1 cellular context compared by ENCODE assay signal in the genomic region with DNA sequence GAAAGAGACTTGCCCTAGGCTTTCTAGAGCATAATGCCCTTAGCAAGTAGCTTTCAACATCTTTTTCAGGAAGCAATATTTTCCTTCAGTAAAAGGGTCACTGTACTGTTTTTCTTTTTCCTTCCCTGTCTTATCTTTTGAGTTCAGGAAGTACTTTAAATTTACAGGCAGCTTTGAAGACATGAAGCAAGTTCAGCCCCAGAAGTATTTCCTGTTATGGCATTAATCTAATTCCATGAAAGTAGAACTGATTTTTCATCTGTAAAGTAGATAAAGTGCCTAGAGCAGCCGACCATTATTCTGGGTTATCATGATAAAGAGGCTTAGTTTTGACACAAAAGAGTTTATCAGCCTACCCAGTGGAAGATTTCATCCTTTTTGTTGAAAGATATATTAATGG.
A peak's percentile ranks its signal among the peaks of the same experiment; 100 is the strongest.
TF ChIP-seq lines count a peak whose summit lies in the region.

No MANE protein-coding gene starts in this region.

TF ChIP-seq in SK-N-SH, 30 proteins besides CTCF, POLR2A, EP300 and RAD21 (continued from another document):
- TF ChIP-seq, protein P1, sequence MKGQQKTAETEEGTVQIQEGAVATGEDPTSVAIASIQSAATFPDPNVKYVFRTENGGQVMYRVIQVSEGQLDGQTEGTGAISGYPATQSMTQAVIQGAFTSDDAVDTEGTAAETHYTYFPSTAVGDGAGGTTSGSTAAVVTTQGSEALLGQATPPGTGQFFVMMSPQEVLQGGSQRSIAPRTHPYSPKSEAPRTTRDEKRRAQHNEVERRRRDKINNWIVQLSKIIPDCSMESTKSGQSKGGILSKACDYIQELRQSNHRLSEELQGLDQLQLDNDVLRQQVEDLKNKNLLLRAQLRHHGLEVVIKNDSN (IDR thresholded peaks at IDR 0.05; ENCODE audit: borderline replicate concordance, low read depth): no peak
- no peak for TF ChIP-seq RXRA (IDR thresholded peaks at IDR 0.05; ENCODE audit: borderline replicate concordance, low read depth)
- TF ChIP-seq EZH2phosphoT487 (IDR thresholded peaks at IDR 0.05; ENCODE audit: borderline replicate concordance, low read depth): no peak
- TF ChIP-seq, protein P2, sequence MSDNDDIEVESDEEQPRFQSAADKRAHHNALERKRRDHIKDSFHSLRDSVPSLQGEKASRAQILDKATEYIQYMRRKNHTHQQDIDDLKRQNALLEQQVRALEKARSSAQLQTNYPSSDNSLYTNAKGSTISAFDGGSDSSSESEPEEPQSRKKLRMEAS (IDR thresholded peaks at IDR 0.05; ENCODE audit: low read depth): no peak
- peak; percentile 41; the same call in 1 of the 2 replicates for TF ChIP-seq MXI1 (IDR thresholded peaks at IDR 0.05; ENCODE audit: low read depth, low read length)
- TF ChIP-seq NFIC (IDR thresholded peaks at IDR 0.05; ENCODE audit: borderline replicate concordance): no peak
- TF ChIP-seq RCOR1 (IDR thresholded peaks at IDR 0.05; ENCODE audit: low read length): peak; percentile 75; the same call in 1 of the 2 replicates
- no peak for TF ChIP-seq FOSL2 (IDR thresholded peaks at IDR 0.05; ENCODE audit: borderline replicate concordance, low read depth)
- TF ChIP-seq ELF1 (IDR thresholded peaks at IDR 0.05): no peak
- no peak for TF ChIP-seq YY1 (IDR thresholded peaks at IDR 0.05; ENCODE audit: low read depth)
- peak; percentile 47; the same call in 1 of the 2 replicates for TF ChIP-seq FOXJ3 (CRISPR knock-in tag; IDR thresholded peaks at IDR 0.05)
- TF ChIP-seq JUND (IDR thresholded peaks at IDR 0.05): peak; percentile 7; the same call in 1 of the 2 replicates
- TF ChIP-seq CHD2 (IDR thresholded peaks at IDR 0.05; ENCODE audit: low read length, partially characterized antibody): peak; percentile 57
- TF ChIP-seq, protein P3, sequence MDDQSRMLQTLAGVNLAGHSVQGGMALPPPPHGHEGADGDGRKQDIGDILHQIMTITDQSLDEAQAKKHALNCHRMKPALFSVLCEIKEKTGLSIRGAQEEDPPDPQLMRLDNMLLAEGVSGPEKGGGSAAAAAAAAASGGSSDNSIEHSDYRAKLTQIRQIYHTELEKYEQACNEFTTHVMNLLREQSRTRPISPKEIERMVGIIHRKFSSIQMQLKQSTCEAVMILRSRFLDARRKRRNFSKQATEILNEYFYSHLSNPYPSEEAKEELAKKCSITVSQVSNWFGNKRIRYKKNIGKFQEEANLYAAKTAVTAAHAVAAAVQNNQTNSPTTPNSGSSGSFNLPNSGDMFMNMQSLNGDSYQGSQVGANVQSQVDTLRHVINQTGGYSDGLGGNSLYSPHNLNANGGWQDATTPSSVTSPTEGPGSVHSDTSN (IDR thresholded peaks at IDR 0.05): 0 out of 2 replicates have a peak, but pooled peaks have one; percentile 27
- peak; percentile 78 for TF ChIP-seq GATA2 (CRISPR knock-in tag; IDR thresholded peaks at IDR 0.05)
- TF ChIP-seq, protein P4, sequence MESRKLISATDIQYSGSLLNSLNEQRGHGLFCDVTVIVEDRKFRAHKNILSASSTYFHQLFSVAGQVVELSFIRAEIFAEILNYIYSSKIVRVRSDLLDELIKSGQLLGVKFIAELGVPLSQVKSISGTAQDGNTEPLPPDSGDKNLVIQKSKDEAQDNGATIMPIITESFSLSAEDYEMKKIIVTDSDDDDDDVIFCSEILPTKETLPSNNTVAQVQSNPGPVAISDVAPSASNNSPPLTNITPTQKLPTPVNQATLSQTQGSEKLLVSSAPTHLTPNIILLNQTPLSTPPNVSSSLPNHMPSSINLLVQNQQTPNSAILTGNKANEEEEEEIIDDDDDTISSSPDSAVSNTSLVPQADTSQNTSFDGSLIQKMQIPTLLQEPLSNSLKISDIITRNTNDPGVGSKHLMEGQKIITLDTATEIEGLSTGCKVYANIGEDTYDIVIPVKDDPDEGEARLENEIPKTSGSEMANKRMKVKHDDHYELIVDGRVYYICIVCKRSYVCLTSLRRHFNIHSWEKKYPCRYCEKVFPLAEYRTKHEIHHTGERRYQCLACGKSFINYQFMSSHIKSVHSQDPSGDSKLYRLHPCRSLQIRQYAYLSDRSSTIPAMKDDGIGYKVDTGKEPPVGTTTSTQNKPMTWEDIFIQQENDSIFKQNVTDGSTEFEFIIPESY (IDR thresholded peaks at IDR 0.05; ENCODE audit: borderline replicate concordance, low read depth): no peak
- TF ChIP-seq TCF12 (IDR thresholded peaks at IDR 0.05): no peak
